ENCODE assay signal across 8 cellular contexts in genomic region chr7:100603697-100604077, GRCh38. TPM values are rescaled to one million over a fixed set of nuclear protein-coding genes. Genes with fewer than 3 reads are reported as not detected.
DNase-seq lines count a peak whose midpoint lies in the region; ATAC-seq, FAIRE-seq and TF ChIP-seq lines count a peak whose summit lies in the region.

No MANE protein-coding gene starts in this region.

- no peaks in the 10 kb centered on the region for H3K27me3 ChIP-seq in small intestine (ENCODE audit: control insufficient read depth in 2 of 2, insufficient read depth in 2 of 2, low read length in 2 of 2)

- H3K36me3 ChIP-seq in small intestine (ENCODE audit: control insufficient read depth in 2 of 2, insufficient read depth in 2 of 2, low read length in 2 of 2): no peaks in the 10 kb centered on the region

- no peaks in the 10 kb centered on the region for H3K9me3 Mint-ChIP-seq in nephron progenitor cell

- TF ChIP-seq CTCF in GM12864 (IDR thresholded peaks at IDR 0.05; ENCODE audit: low read depth, low read length, missing control alignments) (no peak), NB4 (IDR thresholded peaks at IDR 0.05; ENCODE audit: low read depth, low read length) (no peak), coronary artery (IDR thresholded peaks at IDR 0.05) (no peak), nephron progenitor cell (IDR thresholded peaks at IDR 0.05) (no peak)

- DNase-seq in GM12864 (ENCODE audit: low read depth): no peak
- peak; percentile 53 for DNase-seq in NB4 (ENCODE audit: low read depth)
- no peak for DNase-seq in coronary artery (ENCODE audit: low spot score)
- DNase-seq in nephron progenitor cell: peak; percentile 35
- DNase-seq in small intestine: no peak
- no peak for DNase-seq in NCI-H510A (lab: John Stamatoyannopoulos, UW)
- no peak for DNase-seq in NCI-H2107 (lab: John Stamatoyannopoulos, UW)

- no peak for ATAC-seq in HG03354 (IDR thresholded peaks at IDR 0.05; ENCODE audit: poor library complexity, severe bottlenecking, unreplicated experiment)

- 4 to 14% (median 9%) methylated on average over 15 of the region's 15 CpGs for WGBS in small intestine, 3 donors

- TF ChIP-seq POLR2A in NB4 (IDR thresholded peaks at IDR 0.05; ENCODE audit: extremely low read depth, insufficient read length): no peak

- H3K4me3 ChIP-seq in GM12864 (ENCODE audit: low read depth, low read length) (peak overlapping the region; percentile 35), NB4 (ENCODE audit: low read depth, low read length) (no peak overlapping the region), coronary artery (peak overlapping the region; percentile 79), small intestine (ENCODE audit: low read depth in 1 of 2, low read length in 2 of 2) (peak overlapping the region in 1 of 2 donors; percentile 57)

- peaks cover 30% of the 10 kb centered on the region for H3K27me3 Mint-ChIP-seq in nephron progenitor cell (ENCODE audit: low read depth, poor library complexity)

- peaks cover 64% of the 10 kb centered on the region for H3K4me1 Mint-ChIP-seq in nephron progenitor cell

- H3K9me3 ChIP-seq in small intestine (ENCODE audit: control insufficient read depth, low read depth): no peaks in the 10 kb centered on the region

- peaks cover 27% of the 10 kb centered on the region for H3K36me3 Mint-ChIP-seq in nephron progenitor cell (ENCODE audit: low read depth)

- H3K27ac Mint-ChIP-seq in nephron progenitor cell: peak overlapping the region; percentile 84

- peaks cover 0 to 6% of the 10 kb centered on the region in 2 donors for H3K4me1 ChIP-seq in small intestine (ENCODE audit: control insufficient read depth in 2 of 2, insufficient read depth in 1 of 2, low read depth in 1 of 2, low read length in 1 of 2)

- H3K27ac ChIP-seq in coronary artery (peak overlapping the region; percentile 57 to 89), small intestine (ENCODE audit: low read depth in 1 of 2, low read length in 1 of 2) (peak overlapping the region in 1 of 2 donors; percentile 74)

- H3K4me3 Mint-ChIP-seq in nephron progenitor cell: peak overlapping the region; percentile 88

- FAIRE-seq in small intestine (lab: Jason Lieb, UNC): no peak

RNA-seq across cellular contexts. Expression of gene PCOLCE, which starts 1.5 kb away (rescaled TPM):
- polyA plus RNA-seq in small intestine: 10 to 100 TPM in 1 of 3 donors, 1 to 10 TPM in 2; 1.9 to 17.0 (median 2.5) TPM

RNA-seq across cellular contexts. Expression of gene MOSPD3, which starts 8.7 kb away (rescaled TPM):
- polyA plus RNA-seq in small intestine: 10 to 100 TPM in 2 of 3 donors, 1 to 10 TPM in 1; 8.4 to 14.9 (median 10.1) TPM

RNA-seq across cellular contexts. Expression of gene FBXO24, which starts 17.6 kb away (rescaled TPM):
- under 1 TPM in 1 of 3 donors, not detected in 2; 0.55 TPM for polyA plus RNA-seq in small intestine

RNA-seq across cellular contexts. Expression of gene LRCH4, which starts 17.8 kb away (rescaled TPM):
- polyA plus RNA-seq in small intestine: 100 to 1,000 TPM in 1 of 3 donors, 10 to 100 TPM in 2; 33.4 to 111 (median 72.0) TPM

RNA-seq across cellular contexts. Expression of gene SAP25, which starts 30.0 kb away (rescaled TPM):
- 10 to 100 TPM in 2 of 3 donors, 1 to 10 TPM in 1; 2.0 to 28.2 (median 18.6) TPM for polyA plus RNA-seq in small intestine

Comparison
In these comparisons a context has a peak if more than half of its experiments do, and no peak if none do; other contexts are left out.
1. DNase-seq: peak in NB4 (single experiment) and nephron progenitor cell (single experiment); none in GM12864 (single experiment), coronary artery (single experiment), small intestine (single experiment), NCI-H510A (single experiment) and NCI-H2107 (single experiment).